ENCODE assay signal across 2 cellular contexts in the genomic region with DNA sequence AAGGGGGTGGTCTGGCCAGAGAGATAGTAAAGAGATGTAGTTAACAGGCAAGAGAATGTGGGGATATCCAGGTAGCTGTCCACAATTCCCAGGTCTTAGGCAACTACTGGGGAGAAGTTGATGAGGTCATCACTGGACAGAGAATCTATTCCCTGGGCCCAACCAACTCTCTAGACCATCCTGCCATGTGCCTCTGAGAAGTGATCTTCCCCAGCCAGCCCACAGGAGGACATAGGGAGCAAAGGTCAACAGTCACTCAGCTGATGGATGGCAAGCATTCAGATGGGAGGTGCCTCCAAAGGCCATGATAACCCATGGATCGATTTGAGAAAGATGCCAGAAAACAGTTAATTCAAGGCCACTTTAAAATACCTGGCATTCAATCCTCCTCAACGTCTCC.
TF ChIP-seq lines count a peak whose summit lies in the region.
"Not testable (repeated sequence)": the region's sequence is repeated elsewhere in the genome, so short reads cannot be mapped to it uniquely, and the experiment has no call there.

No MANE protein-coding gene starts in this region.

TF ChIP-seq in K562, 482 proteins besides CTCF, POLR2A, EP300 and RAD21:
- TF ChIP-seq, protein P1, sequence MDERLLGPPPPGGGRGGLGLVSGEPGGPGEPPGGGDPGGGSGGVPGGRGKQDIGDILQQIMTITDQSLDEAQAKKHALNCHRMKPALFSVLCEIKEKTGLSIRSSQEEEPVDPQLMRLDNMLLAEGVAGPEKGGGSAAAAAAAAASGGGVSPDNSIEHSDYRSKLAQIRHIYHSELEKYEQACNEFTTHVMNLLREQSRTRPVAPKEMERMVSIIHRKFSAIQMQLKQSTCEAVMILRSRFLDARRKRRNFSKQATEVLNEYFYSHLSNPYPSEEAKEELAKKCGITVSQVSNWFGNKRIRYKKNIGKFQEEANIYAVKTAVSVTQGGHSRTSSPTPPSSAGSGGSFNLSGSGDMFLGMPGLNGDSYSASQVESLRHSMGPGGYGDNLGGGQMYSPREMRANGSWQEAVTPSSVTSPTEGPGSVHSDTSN (CRISPR knock-in tag; IDR thresholded peaks at IDR 0.05; ENCODE audit: low read depth) = not testable (repeated sequence)
- TF ChIP-seq, protein P1 (tag; conservative IDR thresholded peaks at IDR 0.05; ENCODE audit: low read depth) = 0 out of 2 replicates have a peak, but pooled peaks have one; percentile 13
- TF ChIP-seq, protein P2, sequence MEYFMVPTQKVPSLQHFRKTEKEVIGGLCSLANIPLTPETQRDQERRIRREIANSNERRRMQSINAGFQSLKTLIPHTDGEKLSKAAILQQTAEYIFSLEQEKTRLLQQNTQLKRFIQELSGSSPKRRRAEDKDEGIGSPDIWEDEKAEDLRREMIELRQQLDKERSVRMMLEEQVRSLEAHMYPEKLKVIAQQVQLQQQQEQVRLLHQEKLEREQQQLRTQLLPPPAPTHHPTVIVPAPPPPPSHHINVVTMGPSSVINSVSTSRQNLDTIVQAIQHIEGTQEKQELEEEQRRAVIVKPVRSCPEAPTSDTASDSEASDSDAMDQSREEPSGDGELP (CRISPR knock-in tag; IDR thresholded peaks at IDR 0.05; ENCODE audit: borderline replicate concordance) = peak; percentile 36; the same call in 1 of the 2 replicates
- not testable (repeated sequence) for TF ChIP-seq NR2C2 (CRISPR knock-in tag; IDR thresholded peaks at IDR 0.05)
- TF ChIP-seq NR2C2 (tag; IDR thresholded peaks at IDR 0.05) (peak; percentile 52; the same call in 1 of the 2 replicates), MEIS2 (IDR thresholded peaks at IDR 0.05; ENCODE audit: partially characterized antibody) (peak; percentile 13), NR2C1 (IDR thresholded peaks at IDR 0.05) (peak; percentile 51; the same call in 1 of the 2 replicates), NR2C1 (tag; IDR thresholded peaks at IDR 0.05) (peak; percentile 83)
- TF ChIP-seq, protein P3, sequence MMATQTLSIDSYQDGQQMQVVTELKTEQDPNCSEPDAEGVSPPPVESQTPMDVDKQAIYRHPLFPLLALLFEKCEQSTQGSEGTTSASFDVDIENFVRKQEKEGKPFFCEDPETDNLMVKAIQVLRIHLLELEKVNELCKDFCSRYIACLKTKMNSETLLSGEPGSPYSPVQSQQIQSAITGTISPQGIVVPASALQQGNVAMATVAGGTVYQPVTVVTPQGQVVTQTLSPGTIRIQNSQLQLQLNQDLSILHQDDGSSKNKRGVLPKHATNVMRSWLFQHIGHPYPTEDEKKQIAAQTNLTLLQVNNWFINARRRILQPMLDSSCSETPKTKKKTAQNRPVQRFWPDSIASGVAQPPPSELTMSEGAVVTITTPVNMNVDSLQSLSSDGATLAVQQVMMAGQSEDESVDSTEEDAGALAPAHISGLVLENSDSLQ (IDR thresholded peaks at IDR 0.05) = peak; percentile 29; the same call in 1 of the 2 replicates
- TF ChIP-seq, protein P4, sequence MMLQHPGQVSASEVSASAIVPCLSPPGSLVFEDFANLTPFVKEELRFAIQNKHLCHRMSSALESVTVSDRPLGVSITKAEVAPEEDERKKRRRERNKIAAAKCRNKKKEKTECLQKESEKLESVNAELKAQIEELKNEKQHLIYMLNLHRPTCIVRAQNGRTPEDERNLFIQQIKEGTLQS (IDR thresholded peaks at IDR 0.05) = peak; percentile 60
- TF ChIP-seq, protein P4 (CRISPR knock-in tag; conservative IDR thresholded peaks at IDR 0.05) = not testable (repeated sequence)

TF ChIP-seq in liver, 16 proteins besides CTCF, POLR2A, EP300 and RAD21:
- TF ChIP-seq HNF4G (IDR thresholded peaks at IDR 0.05) = peak; percentile 44
- peak; percentile 69 for TF ChIP-seq RXRA (IDR thresholded peaks at IDR 0.05)
- TF ChIP-seq, protein P5, sequence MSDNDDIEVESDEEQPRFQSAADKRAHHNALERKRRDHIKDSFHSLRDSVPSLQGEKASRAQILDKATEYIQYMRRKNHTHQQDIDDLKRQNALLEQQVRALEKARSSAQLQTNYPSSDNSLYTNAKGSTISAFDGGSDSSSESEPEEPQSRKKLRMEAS (IDR thresholded peaks at IDR 0.05) = peak; percentile 40
- peak; percentile 54 for TF ChIP-seq SP1 (IDR thresholded peaks at IDR 0.05)
- TF ChIP-seq JUND (IDR thresholded peaks at IDR 0.05) = peak in 1 of 2 donors; percentile 36
- peak; percentile 81 to 82 for TF ChIP-seq HNF4A (conservative IDR thresholded peaks at IDR 0.05)
- TF ChIP-seq NR2F2 (IDR thresholded peaks at IDR 0.05) = peak; percentile 45
- TF ChIP-seq YY1 (IDR thresholded peaks at IDR 0.05) = peak; percentile 24
